In the genomic region with DNA sequence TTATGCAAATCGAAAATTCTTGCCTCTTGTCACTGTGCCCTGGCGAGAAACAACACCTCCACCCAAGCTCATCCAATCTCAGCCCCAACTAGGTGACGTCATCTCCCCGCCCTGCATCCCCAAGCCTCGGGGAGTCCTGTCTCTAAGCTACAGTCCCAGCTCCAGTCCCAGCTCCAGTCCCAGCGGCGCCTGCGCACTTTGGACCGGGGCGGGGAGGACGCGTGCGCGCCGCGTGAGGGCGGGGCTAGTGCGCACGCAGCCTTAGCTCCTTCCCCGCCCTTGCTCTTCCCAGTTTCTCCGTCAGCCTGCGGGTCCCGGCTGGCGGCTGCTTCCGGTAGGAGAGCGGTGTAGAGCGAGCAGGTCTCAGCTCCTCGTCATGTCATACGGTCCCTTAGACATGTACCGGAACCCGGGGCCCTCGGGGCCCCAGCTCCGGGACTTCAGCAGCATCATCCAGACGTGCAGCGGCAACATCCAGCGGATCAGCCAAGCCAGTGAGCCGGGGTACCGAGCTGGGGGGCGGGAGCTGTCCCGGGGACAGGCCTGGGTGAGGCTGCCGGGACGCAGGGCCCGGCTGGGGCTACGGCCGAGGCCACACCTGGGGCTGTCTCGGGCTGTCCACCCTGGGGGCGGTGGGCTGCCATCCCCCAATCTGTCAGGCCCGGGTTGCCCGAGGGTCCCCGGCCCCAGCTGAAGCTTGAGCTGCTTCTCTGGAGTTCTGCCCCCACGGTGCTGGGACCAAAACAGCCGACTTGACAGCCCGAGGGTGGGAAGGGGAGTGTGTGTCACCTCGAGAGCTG, we compare ENCODE assay signal across 2 cellular contexts.
TF ChIP-seq lines count a peak whose summit lies in the region.

Gene STX12, plus strand, starts transcription at position 288 of the 800 bp plus-strand sequence. Its CDS starts 89 bp downstream, at position 377.

TF ChIP-seq in IMR-90, 13 proteins besides CTCF, POLR2A, EP300 and RAD21:
- TF ChIP-seq CEBPB (IDR thresholded peaks at IDR 0.05; ENCODE audit: low read depth, low read length) (peak; percentile 47; the same call in 1 of the 2 replicates), NFE2L2 (IDR thresholded peaks at IDR 0.05; ENCODE audit: low read depth, low read length) (no peak), USF2 (IDR thresholded peaks at IDR 0.05; ENCODE audit: low read depth, low read length) (peak; percentile 31; the same call in 1 of the 2 replicates), CHD1 (IDR thresholded peaks at IDR 0.05; ENCODE audit: low read depth, low read length) (no peak), MXI1 (IDR thresholded peaks at IDR 0.05; ENCODE audit: borderline replicate concordance, low read depth, low read length) (peak; percentile 82), MAZ (IDR thresholded peaks at IDR 0.05; ENCODE audit: borderline replicate concordance, low read depth, low read length) (peak; percentile 89; the same call in 1 of the 2 replicates), RFX5 (IDR thresholded peaks at IDR 0.05; ENCODE audit: low read depth, low read length) (0 out of 2 replicates have a peak, but pooled peaks have one; percentile 31), MAFK (IDR thresholded peaks at IDR 0.05; ENCODE audit: low read depth, low read length) (no peak), BHLHE40 (IDR thresholded peaks at IDR 0.05; ENCODE audit: low read depth, low read length) (peak; percentile 87), FOS (IDR thresholded peaks at IDR 0.05; ENCODE audit: low read depth, low read length) (peak; percentile 33; the same call in 1 of the 2 replicates), RCOR1 (IDR thresholded peaks at IDR 0.05; ENCODE audit: insufficient replicate concordance, low read length) (no peak), SMC3 (IDR thresholded peaks at IDR 0.05; ENCODE audit: low read depth, low read length) (no peak), ELK1 (IDR thresholded peaks at IDR 0.05; ENCODE audit: borderline replicate concordance, low read depth, low read length) (no peak)

TF ChIP-seq in endothelial cell of umbilical vein, 7 proteins besides CTCF, POLR2A, EP300 and RAD21:
- TF ChIP-seq, protein P1, sequence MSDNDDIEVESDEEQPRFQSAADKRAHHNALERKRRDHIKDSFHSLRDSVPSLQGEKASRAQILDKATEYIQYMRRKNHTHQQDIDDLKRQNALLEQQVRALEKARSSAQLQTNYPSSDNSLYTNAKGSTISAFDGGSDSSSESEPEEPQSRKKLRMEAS (IDR thresholded peaks at IDR 0.05; ENCODE audit: insufficient read depth, insufficient read length), result no peak
- TF ChIP-seq POLR2AphosphoS5 (IDR thresholded peaks at IDR 0.05; ENCODE audit: insufficient read depth, low read depth, low read length) (peak; percentile 90), FOS (IDR thresholded peaks at IDR 0.05; ENCODE audit: borderline replicate concordance, insufficient read depth, low read length) (peak; percentile 30), JUN (IDR thresholded peaks at IDR 0.05; ENCODE audit: borderline replicate concordance, insufficient read depth, insufficient read length, low read depth) (peak; percentile 97)
